In the genomic region with DNA sequence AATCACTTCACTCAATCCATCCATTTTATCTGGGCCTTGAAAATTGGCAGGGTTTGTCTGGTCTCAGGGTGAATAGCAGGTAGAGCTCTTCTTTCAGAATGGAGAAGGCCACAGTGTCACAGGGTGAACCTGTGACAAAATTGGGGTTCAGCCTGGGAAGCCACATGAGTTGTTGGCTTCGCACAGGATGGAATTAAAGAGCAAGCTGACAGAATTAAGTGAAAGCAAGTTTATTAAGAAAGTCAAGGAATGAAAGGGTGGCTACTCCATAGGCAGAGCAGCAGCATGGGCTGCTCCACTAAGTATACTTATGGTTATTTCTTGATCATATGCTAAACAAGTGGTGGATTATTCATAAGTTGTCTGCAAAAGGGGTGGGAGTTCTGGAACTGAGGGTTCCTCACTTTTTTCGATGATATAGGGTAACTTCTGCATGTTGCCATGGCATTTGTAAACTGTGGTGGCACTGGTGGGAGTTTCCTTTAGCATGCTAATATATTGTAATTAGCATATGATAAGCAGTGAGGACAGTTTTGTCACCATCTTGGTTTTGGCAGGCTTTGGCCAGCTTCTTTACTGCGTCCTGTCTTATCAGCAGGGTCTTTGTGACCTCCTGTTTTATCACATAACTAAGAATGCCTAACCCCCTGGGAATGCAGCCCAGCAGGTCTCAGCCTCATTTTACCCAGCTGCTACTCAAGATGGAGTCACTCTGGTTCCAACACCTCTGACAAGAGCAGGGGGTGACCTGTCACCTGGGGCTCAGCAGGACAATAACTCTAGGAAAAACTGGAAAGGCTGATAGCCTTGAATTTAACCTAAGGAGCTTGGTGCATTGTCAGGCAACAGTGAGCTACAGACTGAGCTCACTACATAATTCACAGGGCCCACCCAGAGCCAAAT, we compare ENCODE assay signal across 1 cellular context.
TF ChIP-seq lines count a peak whose summit lies in the region.

No MANE protein-coding gene starts in this region.

TF ChIP-seq in SK-N-SH, 30 proteins besides CTCF, POLR2A, EP300 and RAD21 (continued from another document):
- no peak for TF ChIP-seq IRF3 (IDR thresholded peaks at IDR 0.05; ENCODE audit: low read depth, low read length)
- no peak for TF ChIP-seq MXI1 (IDR thresholded peaks at IDR 0.05; ENCODE audit: low read depth, low read length)
- TF ChIP-seq RXRA (IDR thresholded peaks at IDR 0.05; ENCODE audit: borderline replicate concordance, low read depth): no peak
